ENCODE assay signal across 8 cellular contexts in the genomic region with DNA sequence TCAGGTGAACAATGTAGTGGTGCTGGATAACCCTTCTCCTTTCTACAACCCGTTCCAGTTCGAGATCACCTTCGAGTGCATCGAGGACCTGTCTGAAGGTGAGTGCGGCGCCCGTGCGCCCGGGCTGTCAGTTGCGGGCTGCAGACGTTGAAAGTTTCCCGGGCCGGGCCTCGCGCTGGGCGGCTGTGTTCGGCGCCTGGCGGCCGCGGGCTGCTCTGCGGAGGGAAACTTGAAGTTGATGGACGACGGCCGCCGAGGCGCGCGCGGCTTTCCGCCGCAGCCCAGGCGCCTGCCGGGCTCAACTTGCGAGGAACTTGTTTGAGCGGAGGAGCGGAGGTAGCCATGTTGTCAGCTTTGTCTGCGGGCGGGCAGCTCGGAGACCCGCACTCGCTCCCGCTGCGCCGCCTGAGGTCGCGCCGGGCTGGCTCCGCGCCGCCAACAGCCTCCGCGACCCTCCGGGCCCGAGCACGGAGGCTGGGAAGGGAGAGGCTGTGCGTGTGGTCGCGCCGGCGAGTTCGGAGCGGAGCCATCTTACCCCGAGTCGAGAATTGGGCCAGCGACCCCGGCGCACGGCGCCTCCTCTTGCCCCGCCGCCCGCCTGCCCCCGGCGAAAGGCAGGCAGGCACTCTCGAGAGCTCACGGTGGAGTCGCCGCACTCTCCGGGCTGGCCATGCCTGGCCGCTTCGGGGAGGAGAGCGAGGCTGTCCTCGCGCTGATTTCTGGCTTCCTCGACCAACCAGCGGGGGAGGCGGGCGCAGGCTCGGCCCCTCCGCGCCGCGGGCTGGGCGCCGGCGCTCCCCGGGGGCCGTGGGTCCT. TPM values are rescaled to one million over a fixed set of nuclear protein-coding genes. Genes with fewer than 3 reads are reported as not detected.
A peak's percentile ranks its signal among the peaks of the same experiment; 100 is the strongest.
DNase-seq lines count a peak whose midpoint lies in the region; TF ChIP-seq lines count a peak whose summit lies in the region.

No MANE protein-coding gene starts in this region.

- DNase-seq in GM12865 (ENCODE audit: low read depth): peak; percentile 80
- DNase-seq in HAP-1 (ENCODE audit: low spot score in 2 of 2): peak; percentile 16 to 58
- peak; percentile 48 for DNase-seq in M059J (ENCODE audit: low read depth)
- DNase-seq in cardiac fibroblast (ENCODE audit: low read depth in 2 of 2): peak; percentile 63 to 78
- peak; percentile 73 for DNase-seq in islet precursor cell
- DNase-seq in stimulated activated CD4-positive, alpha-beta T cell treated with anti-CD3 and anti-CD28 coated beads, Interleukin-15, amount 100 ng/mL, for 1 hour (ENCODE audit: low read depth in 1 of 2, low spot score in 1 of 2): peak; percentile 40 to 41
- no peak for DNase-seq in COLO829 (ENCODE audit: low spot score)

- no peaks in the 10 kb centered on the region for H3K9me3 ChIP-seq in HAP-1

- TF ChIP-seq CTCF in GM12865 (IDR thresholded peaks at IDR 0.05; ENCODE audit: insufficient read depth, low read depth, low read length, missing control alignments): peak; percentile 3
- no peak for TF ChIP-seq CTCF in WI38 (IDR thresholded peaks at IDR 0.05; ENCODE audit: low read depth, low read length)
- TF ChIP-seq CTCF in cardiac fibroblast (IDR thresholded peaks at IDR 0.05; ENCODE audit: low read depth, low read length): no peak

- in situ Hi-C loops in HAP-1 (cut with MboI; ENCODE audit: low sequenced_read_pairs): no loop called here

- no peaks in the 10 kb centered on the region for H3K27me3 ChIP-seq in HAP-1 (ENCODE audit: low read depth)

- H3K4me1 ChIP-seq in HAP-1: peaks cover 4% of the 10 kb centered on the region

- peak overlapping the region; percentile 95 for H3K4me3 ChIP-seq in GM12865 (ENCODE audit: low read depth, low read length)
- peak overlapping the region; percentile 78 for H3K4me3 ChIP-seq in HAP-1
- peak overlapping the region; percentile 89 for H3K4me3 ChIP-seq in WI38 (ENCODE audit: low read depth, low read length)
- peak overlapping the region; percentile 70 to 85 for H3K4me3 ChIP-seq in cardiac fibroblast (replicated peaks in 1 of 2; ENCODE audit: low read depth in 2 of 2, low read length in 2 of 2)

- H3K36me3 ChIP-seq in HAP-1 (replicated peaks): no peaks in the 10 kb centered on the region; the same call in 1 of the 2 replicates

RNA-seq across cellular contexts. Expression of a gene that starts 0.7 kb away (rescaled TPM):
- 16.1 and 24.2 TPM in 2 replicates for total RNA-seq in M059J (2014; rRNA removed; shearing (Covaris generic))

RNA-seq across cellular contexts. Expression of a gene that starts 40.3 kb away (rescaled TPM):
- total RNA-seq in M059J (2014; rRNA removed; shearing (Covaris generic)): 3.9 and 5.7 TPM in 2 replicates
